ENCODE assay signal across 8 cellular contexts in the genomic region with DNA sequence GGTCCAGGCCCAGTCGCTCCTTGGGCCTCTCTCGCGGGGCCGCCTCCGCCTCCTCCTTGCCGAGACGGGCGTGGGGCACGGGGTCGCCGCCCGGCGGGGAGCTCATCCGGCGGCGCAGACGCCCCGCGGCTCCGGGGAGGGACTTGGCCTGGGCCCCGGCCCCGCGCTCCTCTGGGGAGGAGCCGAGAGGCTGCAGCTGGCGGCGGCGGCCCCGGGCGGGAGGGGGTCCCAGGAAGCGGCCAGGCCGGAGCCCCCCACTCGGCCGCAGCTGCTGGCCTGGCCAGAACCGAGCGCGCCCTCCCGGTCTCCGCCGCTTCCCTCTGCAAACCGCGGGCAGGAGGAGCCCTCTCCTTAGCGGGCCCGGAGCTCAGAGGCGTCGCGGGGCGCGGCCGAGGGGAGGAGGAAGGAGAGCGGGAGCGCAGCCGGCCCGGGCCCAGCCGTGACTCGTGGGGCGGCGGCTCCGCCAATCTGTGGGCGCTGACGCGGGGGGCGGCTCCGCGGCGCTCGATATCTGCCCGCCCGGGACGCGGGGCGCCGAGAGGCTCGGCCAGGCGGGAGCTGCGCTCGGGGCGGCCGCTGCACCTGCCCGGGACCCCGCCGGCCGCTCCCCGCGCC. TPM values are rescaled to one million over a fixed set of nuclear protein-coding genes. Genes with fewer than 3 reads are reported as not detected.
DNase-seq lines count a peak whose midpoint lies in the region; ATAC-seq and TF ChIP-seq lines count a peak whose summit lies in the region.

A gene (plus strand): TSS at position 537 of the 615 bp plus-strand sequence. CDS start 629 bp downstream, outside the sequence.

- DNase-seq in AG04450 (ENCODE audit: low read depth, low spot score) (peak; percentile 55), T-cell (peak in 27 of 34 experiments; percentile 7 to 57 (median 24)), brain pericyte (ENCODE audit: low read depth, low spot score) (peak; percentile 63), hypothalamus (lab: John Stamatoyannopoulos, UW) (peak; percentile 39 to 95 (median 84)), prostate gland (ENCODE audit: low spot score) (peak; percentile 82), aorta (peak; percentile 94 to 96), RKO (ENCODE audit: low spot score) (no peak)

- CTCF ChIA-PET in AG04450 (lab: Charles Lee) = interaction anchor here (0.9 to 1.1 kb wide), 3 partner anchors 8 to 128 kb away, joined by 3 to 4 read pairs (median 3); no protein-coding TSS in a partner anchor
- CTCF ChIA-PET in T-cell (lab: Charles Lee) = no interaction called here

- peak; percentile 77 for TF ChIP-seq POLR2A in prostate gland (IDR thresholded peaks at IDR 0.05)

- peak; percentile 77 to 92 (median 83) for ATAC-seq in T-cell (replicated peaks in 1 of 4)
- peak; percentile 89 for ATAC-seq in aorta (ENCODE audit: low FRiP score)

- H3K36me3 ChIP-seq in HUES64 (ENCODE audit: insufficient read depth, low read length) = peaks cover 21% of the 10 kb centered on the region
- peaks cover 0 to 7% of the 10 kb centered on the region in 2 donors for H3K36me3 ChIP-seq in prostate gland
- H3K36me3 ChIP-seq in aorta (ENCODE audit: control insufficient read depth in 1 of 2, insufficient read depth in 2 of 2, low read length in 1 of 2) = peaks cover 0 to 8% of the 10 kb centered on the region in 2 donors

- TF ChIP-seq CTCF in AG04450 (IDR thresholded peaks at IDR 0.05; ENCODE audit: low read depth, low read length) = no peak
- no peak for TF ChIP-seq CTCF in prostate gland (IDR thresholded peaks at IDR 0.05)

- under 1% methylated on average over 81 of the region's 84 CpGs for WGBS in HUES64
- under 1% methylated on average over 58 of the region's 84 CpGs for WGBS in prostate gland
- WGBS in aorta, 2 donors = 0% methylated on average over 53 to 84 of the region's 84 CpGs

- no peak within 1 kb of the TSS for H3K27ac Mint-ChIP-seq in T-cell

- no peaks in the 10 kb centered on the region for H3K36me3 Mint-ChIP-seq in T-cell

- H3K9me3 Mint-ChIP-seq in T-cell = no peaks in the 10 kb centered on the region

- intact Hi-C loops in prostate gland (cut with DNase I) = loop anchor here (2.0 to 5.0 kb wide), 2 partner anchors 40 to 43 kb away; no protein-coding TSS in a partner anchor
- intact Hi-C loops in aorta (cut with DNase I) = loop anchor here in 1 of 2 donors (2.0 to 5.0 kb wide), 2 partner anchors 35 to 43 kb away; no protein-coding TSS in a partner anchor

- H3K4me1 ChIP-seq in HUES64 (ENCODE audit: insufficient read depth, low read length) = peaks cover 30% of the 10 kb centered on the region
- H3K4me1 ChIP-seq in prostate gland (replicated peaks) = peaks cover 6% of the 10 kb centered on the region
- H3K4me1 ChIP-seq in aorta (ENCODE audit: control insufficient read depth in 1 of 2, insufficient read depth in 2 of 2, low read length in 2 of 2) = no peaks in the 10 kb centered on the region

- peaks cover 10% of the 10 kb centered on the region; the same call in 1 of the 2 replicates for H3K9me3 ChIP-seq in AG04450 (ENCODE audit: control insufficient read depth, insufficient read depth, low read length)
- no peaks in the 10 kb centered on the region for H3K9me3 ChIP-seq in HUES64 (ENCODE audit: insufficient read depth, low read depth, low read length)
- no peaks in the 10 kb centered on the region for H3K9me3 ChIP-seq in prostate gland
- no peaks in the 10 kb centered on the region for H3K9me3 ChIP-seq in aorta (ENCODE audit: control insufficient read depth, low read length)

- peaks cover 0 to 3% (median 3%) of the 10 kb centered on the region in 3 donors for H3K4me1 Mint-ChIP-seq in T-cell

- no peaks in the 10 kb centered on the region for H3K27me3 ChIP-seq in AG04450 (ENCODE audit: control insufficient read depth, insufficient read depth, low read length)
- peaks cover 24% of the 10 kb centered on the region for H3K27me3 ChIP-seq in HUES64 (ENCODE audit: insufficient read depth, low read length)
- no peaks in the 10 kb centered on the region for H3K27me3 ChIP-seq in prostate gland (replicated peaks; ENCODE audit: insufficient read depth)
- no peaks in the 10 kb centered on the region for H3K27me3 ChIP-seq in aorta (ENCODE audit: control insufficient read depth in 1 of 2, insufficient read depth in 2 of 2, low read length in 1 of 2)

- H3K9ac ChIP-seq in HUES64 (ENCODE audit: low read depth, low read length) = peak within 1 kb of the TSS; percentile 74

- H3K4me3 ChIP-seq in AG04450 (ENCODE audit: low read depth, low read length) = peak within 1 kb of the TSS; percentile 89
- H3K4me3 ChIP-seq in HUES64 (ENCODE audit: low read length) = peak within 1 kb of the TSS; percentile 79
- H3K4me3 ChIP-seq in prostate gland = peak within 1 kb of the TSS; percentile 52 to 73
- peak within 1 kb of the TSS; percentile 75 to 86 for H3K4me3 ChIP-seq in aorta (ENCODE audit: low read length in 2 of 2)

- H3K27ac ChIP-seq in AG04450 (ENCODE audit: low read depth, low read length) = peak within 1 kb of the TSS; percentile 83
- no peak within 1 kb of the TSS for H3K27ac ChIP-seq in HUES64 (ENCODE audit: low read depth, low read length)
- H3K27ac ChIP-seq in prostate gland = peak within 1 kb of the TSS; percentile 84 to 89
- peak within 1 kb of the TSS in 1 of 2 donors; percentile 38 for H3K27ac ChIP-seq in aorta (ENCODE audit: low read depth in 1 of 2, low read length in 2 of 2)

- POLR2A ChIA-PET in AG04450 (lab: Yijun Ruan, JAX) = interaction anchor here (0.6 to 2.4 kb wide), 18 partner anchors 10 to 472 kb away, joined by 3 to 19 read pairs (median 4); no protein-coding TSS in a partner anchor
- POLR2A ChIA-PET in T-cell (lab: Charles Lee) = interaction anchor here in 1 of 2 donors (0.5 to 0.8 kb wide), 2 partner anchors 9 to 86 kb away, joined by 3 to 5 read pairs; no protein-coding TSS in a partner anchor

- peaks cover 32 to 48% of the 10 kb centered on the region in 2 donors for H3K27me3 Mint-ChIP-seq in T-cell

- peak within 1 kb of the TSS; percentile 71 to 77 (median 71) for H3K4me3 Mint-ChIP-seq in T-cell

RNA-seq across cellular contexts. Expression of the gene that starts here (rescaled TPM):
- polyA plus RNA-seq in AG04450 (2011; rRNA removed) (34.5 and 44.6 TPM in 2 replicates), aorta (10 to 100 TPM; 11.3 to 26.6 TPM)
- polyA minus RNA-seq in AG04450 (2011; rRNA and poly(A)+ RNA removed) = 39.0 and 42.8 TPM in 2 replicates
- polyA plus RNA-seq in HUES64 (2013, experiment 1 of 2) = 23.1 TPM
- polyA plus RNA-seq in HUES64 (2013, experiment 2 of 2) = 21.7 TPM
- total RNA-seq in T-cell (1 to 10 TPM in 3 of 5 donors, under 1 TPM in 2; 0.18 to 2.0 (median 1.2) TPM), prostate gland (10 to 100 TPM; 37.8 to 62.0 TPM), aorta (100 to 1,000 TPM in 1 of 2 donors, 10 to 100 TPM in 1; 88.3 to 104 TPM)

Comparison
In these comparisons a context has a peak if more than half of its experiments do, and no peak if none do; other contexts are left out.
1. RNA of the gene that starts here (total RNA-seq): 88.3 to 104 TPM in aorta and 37.8 to 62.0 TPM in prostate gland; 0.18 to 2.0 TPM in T-cell; every median in the first group is over 10 times any median in the second.
2. Peak in every context shown above with its lines, with median percentiles within 50 percentile points of each other: H3K4me3 ChIP-seq.